Comparison of ENCODE assay signal across 38 cellular contexts in genomic region chrX:86579777-86580176, GRCh38.
"Had no signal": no experiment of that assay in that cellular context is flagged by ENCODE, and none has a peak within 500 bp of the region (broad histone marks: within the 10 kb centered on the region; RNA-seq: fewer than 3 reads in every experiment).

No MANE protein-coding gene starts in this region.

- FAIRE-seq: bronchial epithelial cell had no signal

- H3K27ac ChIP-seq: adrenal gland, ascending aorta, body of pancreas, brain microvascular endothelial cell, breast epithelium, cardiac muscle cell had no signal

- H3K4me1 Mint-ChIP-seq: activated naive CD4-positive, alpha-beta T cell treated with anti-CD3 and anti-CD28 coated beads, Interleukin-2, amount 10 ng/mL, durations not matched to agents 7 days and 5 days; activated naive CD4-positive, alpha-beta T cell treated with anti-CD3 and anti-CD28 coated beads, Interleukin-2, amount 50 U/mL, for 24 hours; activated naive CD8-positive, alpha-beta T cell treated with anti-CD3 and anti-CD28 coated beads for 36 hours; activated naive CD8-positive, alpha-beta T cell treated with anti-CD3 and anti-CD28 coated beads, Interleukin-2, amount 10 ng/mL, durations not matched to agents 7 days and 5 days; activated naive CD8-positive, alpha-beta T cell treated with anti-CD3 and anti-CD28 coated beads, Interleukin-2, amount 50 U/mL, for 24 hours; activated T-helper 17 cell treated with anti-CD3 and anti-CD28 coated beads, Interleukin-2, amount 50 U/mL, for 72 hours; brain; central memory CD8-positive, alpha-beta T cell had no signal

- H3K4me3 Mint-ChIP-seq: activated naive CD4-positive, alpha-beta T cell treated with anti-CD3 and anti-CD28 coated beads for 36 hours; activated naive CD4-positive, alpha-beta T cell treated with anti-CD3 and anti-CD28 coated beads, Interleukin-2, amount 10 ng/mL, durations not matched to agents 7 days and 5 days; activated naive CD4-positive, alpha-beta T cell treated with anti-CD3 and anti-CD28 coated beads, Interleukin-2, amount 50 U/mL, for 24 hours; activated naive CD8-positive, alpha-beta T cell; activated naive CD8-positive, alpha-beta T cell treated with anti-CD3 and anti-CD28 coated beads for 36 hours; activated naive CD8-positive, alpha-beta T cell treated with anti-CD3 and anti-CD28 coated beads, Interleukin-2, amount 10 ng/mL, durations not matched to agents 7 days and 5 days; activated naive CD8-positive, alpha-beta T cell treated with anti-CD3 and anti-CD28 coated beads, Interleukin-2, amount 50 U/mL, for 24 hours; activated T-cell treated with anti-CD3 and anti-CD28 coated beads, Interleukin-2, amount 50 U/mL, for 24 hours; activated T-cell treated with anti-CD3 and anti-CD28 coated beads, Interleukin-2, amount 50 U/mL, for 4 hours; activated T-cell treated with anti-CD3 and anti-CD28 coated beads, Interleukin-2, amount 50 U/mL, for 72 hours; activated T-helper 1 cell treated with anti-CD3 and anti-CD28 coated beads, Interleukin-12 subunit alpha, Interleukin-12 subunit beta, Interleukin-2, Interleukin-4 antibody, amounts not matched to agents 30 ng/mL and 10 ng/mL and 1 ng/mL, durations not matched to agents 14 hours and 24 hours and 36 hours; activated T-helper 17 cell treated with anti-CD3 and anti-CD28 coated beads, Interleukin-2, amount 50 U/mL, for 72 hours; brain; central memory CD8-positive, alpha-beta T cell had no signal

- H3K27me3 Mint-ChIP-seq: activated naive CD4-positive, alpha-beta T cell treated with anti-CD3 and anti-CD28 coated beads, Interleukin-2, amount 10 ng/mL, durations not matched to agents 7 days and 5 days; activated naive CD4-positive, alpha-beta T cell treated with anti-CD3 and anti-CD28 coated beads, Interleukin-2, amount 50 U/mL, for 24 hours; activated naive CD8-positive, alpha-beta T cell; activated naive CD8-positive, alpha-beta T cell treated with anti-CD3 and anti-CD28 coated beads for 36 hours; activated naive CD8-positive, alpha-beta T cell treated with anti-CD3 and anti-CD28 coated beads, Interleukin-2, amount 10 ng/mL, durations not matched to agents 7 days and 5 days; activated naive CD8-positive, alpha-beta T cell treated with anti-CD3 and anti-CD28 coated beads, Interleukin-2, amount 50 U/mL, for 24 hours; activated T-cell treated with anti-CD3 and anti-CD28 coated beads, Interleukin-2, amount 50 U/mL, for 24 hours; activated T-helper 17 cell treated with anti-CD3 and anti-CD28 coated beads, Interleukin-2, amount 50 U/mL, for 72 hours; brain; central memory CD8-positive, alpha-beta T cell had no signal

- H3K36me3 ChIP-seq: adrenal gland, ascending aorta, brain microvascular endothelial cell, breast epithelium, cardiac muscle cell had no signal

- DNase-seq: activated effector memory CD4-positive, alpha-beta T cell treated with anti-CD3 and anti-CD28 coated beads, Interleukin-2, amount 50 U/mL, for 16 hours; activated effector memory CD4-positive, alpha-beta T cell treated with Interleukin-2 at 50 U/mL for 16 hours; activated gamma-delta T cell treated with Interleukin-2 at 50 U/mL for 16 hours; activated naive CD4-positive, alpha-beta T cell; activated naive CD4-positive, alpha-beta T cell treated with anti-CD3 and anti-CD28 coated beads for 36 hours; activated naive CD4-positive, alpha-beta T cell treated with anti-CD3 and anti-CD28 coated beads, Interleukin-2, amount 10 ng/mL, durations not matched to agents 7 days and 5 days; activated naive CD4-positive, alpha-beta T cell treated with anti-CD3 and anti-CD28 coated beads, Interleukin-2, amount 50 U/mL, for 16 hours; activated naive CD4-positive, alpha-beta T cell treated with Interleukin-2 at 50 U/mL for 16 hours; activated naive CD8-positive, alpha-beta T cell treated with anti-CD3 and anti-CD28 coated beads for 36 hours; activated naive CD8-positive, alpha-beta T cell treated with anti-CD3 and anti-CD28 coated beads, Interleukin-2, amount 10 ng/mL, durations not matched to agents 7 days and 5 days; activated naive CD8-positive, alpha-beta T cell treated with anti-CD3 and anti-CD28 coated beads, Interleukin-2, amount 50 U/mL, for 24 hours; activated T-cell treated with anti-CD3 and anti-CD28 coated beads for 4 hours; activated T-cell treated with anti-CD3 and anti-CD28 coated beads, Interleukin-2, amount 50 U/mL, for 1 hour; activated T-cell treated with anti-CD3 and anti-CD28 coated beads, Interleukin-2, amount 50 U/mL, for 24 hours; activated T-cell treated with anti-CD3 and anti-CD28 coated beads, Interleukin-2, amount 50 U/mL, for 4 hours; activated T-cell treated with anti-CD3 and anti-CD28 coated beads, Interleukin-2, amount 50 U/mL, for 72 hours; adrenal gland; amniotic stem cell; amygdala; anterior cingulate cortex; aorta; body of pancreas; brain microvascular endothelial cell; caudate nucleus; central memory CD4-positive, alpha-beta T cell; cerebellar nuclear complex had no signal

- H3K9me3 Mint-ChIP-seq: activated naive CD4-positive, alpha-beta T cell treated with anti-CD3 and anti-CD28 coated beads for 36 hours; activated naive CD4-positive, alpha-beta T cell treated with anti-CD3 and anti-CD28 coated beads, Interleukin-2, amount 10 ng/mL, durations not matched to agents 7 days and 5 days; activated naive CD4-positive, alpha-beta T cell treated with anti-CD3 and anti-CD28 coated beads, Interleukin-2, amount 50 U/mL, for 24 hours; activated naive CD4-positive, alpha-beta T cell treated with anti-CD3 and anti-CD28 coated beads, Interleukin-2, amount 50 U/mL, for 72 hours; activated naive CD8-positive, alpha-beta T cell treated with anti-CD3 and anti-CD28 coated beads for 36 hours; activated naive CD8-positive, alpha-beta T cell treated with anti-CD3 and anti-CD28 coated beads, Interleukin-2, amount 10 ng/mL, durations not matched to agents 7 days and 5 days; activated naive CD8-positive, alpha-beta T cell treated with anti-CD3 and anti-CD28 coated beads, Interleukin-2, amount 50 U/mL, for 24 hours; activated T-cell treated with anti-CD3 and anti-CD28 coated beads, Interleukin-2, amount 50 U/mL, for 24 hours; activated T-cell treated with anti-CD3 and anti-CD28 coated beads, Interleukin-2, amount 50 U/mL, for 4 hours; brain; central memory CD8-positive, alpha-beta T cell had no signal

- H3K4me3 ChIP-seq: adrenal gland, ascending aorta, body of pancreas, breast epithelium, cardiac muscle cell had no signal

- H3K27ac Mint-ChIP-seq: activated naive CD4-positive, alpha-beta T cell treated with anti-CD3 and anti-CD28 coated beads for 36 hours; activated naive CD4-positive, alpha-beta T cell treated with anti-CD3 and anti-CD28 coated beads, Interleukin-2, amount 10 ng/mL, durations not matched to agents 7 days and 5 days; activated naive CD4-positive, alpha-beta T cell treated with anti-CD3 and anti-CD28 coated beads, Interleukin-2, amount 50 U/mL, for 24 hours; activated naive CD4-positive, alpha-beta T cell treated with anti-CD3 and anti-CD28 coated beads, Interleukin-2, amount 50 U/mL, for 72 hours; activated naive CD8-positive, alpha-beta T cell; activated naive CD8-positive, alpha-beta T cell treated with anti-CD3 and anti-CD28 coated beads for 36 hours; activated naive CD8-positive, alpha-beta T cell treated with anti-CD3 and anti-CD28 coated beads, Interleukin-2, amount 10 ng/mL, durations not matched to agents 7 days and 5 days; activated naive CD8-positive, alpha-beta T cell treated with anti-CD3 and anti-CD28 coated beads, Interleukin-2, amount 50 U/mL, for 24 hours; activated T-cell treated with anti-CD3 and anti-CD28 coated beads, Interleukin-2, amount 50 U/mL, for 24 hours; activated T-cell treated with anti-CD3 and anti-CD28 coated beads, Interleukin-2, amount 50 U/mL, for 72 hours; activated T-helper 1 cell treated with anti-CD3 and anti-CD28 coated beads, Interleukin-12 subunit alpha, Interleukin-12 subunit beta, Interleukin-2, Interleukin-4 antibody, amounts not matched to agents 30 ng/mL and 10 ng/mL and 1 ng/mL, durations not matched to agents 14 hours and 24 hours and 36 hours; activated T-helper 17 cell treated with anti-CD3 and anti-CD28 coated beads, Interleukin-2, amount 50 U/mL, for 72 hours; activated T-helper 2 cell treated with anti-CD3 and anti-CD28 coated beads, Interferon-gamma antibody, Interleukin-2, Interleukin-4, amounts not matched to agents 10 μg/mL and 5 μg/mL and 100 μg/mL, durations not matched to agents 14 hours and 24 hours and 36 hours; brain had no signal

- H3K9me3 ChIP-seq: adrenal gland, ascending aorta, body of pancreas, breast epithelium had no signal

- H3K4me1 ChIP-seq: adrenal gland, ascending aorta, body of pancreas, breast epithelium had no signal

- H3K36me3 Mint-ChIP-seq: activated naive CD4-positive, alpha-beta T cell treated with anti-CD3 and anti-CD28 coated beads, Interleukin-2, amount 10 ng/mL, durations not matched to agents 7 days and 5 days; activated naive CD4-positive, alpha-beta T cell treated with anti-CD3 and anti-CD28 coated beads, Interleukin-2, amount 50 U/mL, for 24 hours; activated naive CD4-positive, alpha-beta T cell treated with anti-CD3 and anti-CD28 coated beads, Interleukin-2, amount 50 U/mL, for 72 hours; activated naive CD8-positive, alpha-beta T cell; activated naive CD8-positive, alpha-beta T cell treated with anti-CD3 and anti-CD28 coated beads for 36 hours; activated naive CD8-positive, alpha-beta T cell treated with anti-CD3 and anti-CD28 coated beads, Interleukin-2, amount 10 ng/mL, durations not matched to agents 7 days and 5 days; brain had no signal
